In genomic region chr12:31390991-31391390, GRCh38 we compare ENCODE assay signal across 19 cellular contexts.
"Had no signal": no experiment of that assay in that cellular context is flagged by ENCODE, and none has a peak within 500 bp of the region (broad histone marks: within the 10 kb centered on the region; RNA-seq: fewer than 3 reads in every experiment).

No MANE protein-coding gene starts in this region.

- DNase-seq: activated CD4-positive, alpha-beta T cell treated with anti-CD3 and anti-CD28 coated beads, Interleukin-2, amount 10 ng/mL, durations not matched to agents 7 days and 5 days; activated CD8-positive, alpha-beta T cell treated with anti-CD3 and anti-CD28 coated beads, Interleukin-2, amount 10 ng/mL, durations not matched to agents 7 days and 5 days; activated effector memory CD4-positive, alpha-beta T cell treated with Interleukin-2 at 50 U/mL for 16 hours; activated naive CD4-positive, alpha-beta T cell treated with anti-CD3 and anti-CD28 coated beads, Interleukin-2, amount 10 ng/mL, durations not matched to agents 7 days and 5 days; activated naive CD8-positive, alpha-beta T cell treated with anti-CD3 and anti-CD28 coated beads, Interleukin-2, amount 50 U/mL, for 24 hours; activated T-cell treated with anti-CD3 and anti-CD28 coated beads, Interleukin-2, amount 50 U/mL, for 48 hours; aorta; hypothalamus; left lung; naive thymus-derived CD4-positive, alpha-beta T cell; pancreas; stimulated activated CD4-positive, alpha-beta T cell treated with anti-CD3 and anti-CD28 coated beads, Interleukin-4, amount 100 ng/mL, for 24 hours; stomach; T-helper 1 cell; upper lobe of left lung had no signal

- H3K9me3 Mint-ChIP-seq: activated CD4-positive, alpha-beta T cell treated with anti-CD3 and anti-CD28 coated beads, Interleukin-2, amount 10 ng/mL, durations not matched to agents 7 days and 5 days; activated naive CD4-positive, alpha-beta T cell treated with anti-CD3 and anti-CD28 coated beads, Interleukin-2, amount 10 ng/mL, durations not matched to agents 7 days and 5 days; activated naive CD8-positive, alpha-beta T cell treated with anti-CD3 and anti-CD28 coated beads, Interleukin-2, amount 50 U/mL, for 24 hours; central memory CD8-positive, alpha-beta T cell; stimulated activated effector memory CD8-positive, alpha-beta T cell treated with anti-CD3 and anti-CD28 coated beads, Interleukin-12 subunit alpha, Interleukin-12 subunit beta, amount 100 ng/mL, for 72 hours had no signal

- H3K27me3 Mint-ChIP-seq: activated naive CD8-positive, alpha-beta T cell treated with anti-CD3 and anti-CD28 coated beads, Interleukin-2, amount 50 U/mL, for 24 hours had no signal

- H3K36me3 Mint-ChIP-seq: activated naive CD4-positive, alpha-beta T cell treated with anti-CD3 and anti-CD28 coated beads, Interleukin-2, amount 10 ng/mL, durations not matched to agents 7 days and 5 days; naive thymus-derived CD4-positive, alpha-beta T cell; stimulated activated effector memory CD8-positive, alpha-beta T cell treated with anti-CD3 and anti-CD28 coated beads, Interleukin-12 subunit alpha, Interleukin-12 subunit beta, amount 100 ng/mL, for 72 hours had no signal

- H3K4me1 Mint-ChIP-seq: activated CD4-positive, alpha-beta T cell treated with anti-CD3 and anti-CD28 coated beads, Interleukin-2, amount 10 ng/mL, durations not matched to agents 7 days and 5 days; activated naive CD4-positive, alpha-beta T cell treated with anti-CD3 and anti-CD28 coated beads, Interleukin-2, amount 10 ng/mL, durations not matched to agents 7 days and 5 days; activated naive CD8-positive, alpha-beta T cell treated with anti-CD3 and anti-CD28 coated beads, Interleukin-2, amount 50 U/mL, for 24 hours; central memory CD8-positive, alpha-beta T cell; naive thymus-derived CD4-positive, alpha-beta T cell; stimulated activated effector memory CD8-positive, alpha-beta T cell treated with anti-CD3 and anti-CD28 coated beads, Interleukin-12 subunit alpha, Interleukin-12 subunit beta, amount 100 ng/mL, for 72 hours had no signal

- H3K4me3 Mint-ChIP-seq: activated CD4-positive, alpha-beta T cell treated with anti-CD3 and anti-CD28 coated beads, Interleukin-2, amount 10 ng/mL, durations not matched to agents 7 days and 5 days; activated CD8-positive, alpha-beta T cell treated with anti-CD3 and anti-CD28 coated beads, Interleukin-2, amount 10 ng/mL, durations not matched to agents 7 days and 5 days; activated naive CD4-positive, alpha-beta T cell treated with anti-CD3 and anti-CD28 coated beads, Interleukin-2, amount 10 ng/mL, durations not matched to agents 7 days and 5 days; activated naive CD8-positive, alpha-beta T cell treated with anti-CD3 and anti-CD28 coated beads, Interleukin-2, amount 50 U/mL, for 24 hours; central memory CD8-positive, alpha-beta T cell; naive thymus-derived CD4-positive, alpha-beta T cell; stimulated activated effector memory CD8-positive, alpha-beta T cell treated with anti-CD3 and anti-CD28 coated beads, Interleukin-12 subunit alpha, Interleukin-12 subunit beta, amount 100 ng/mL, for 72 hours had no signal

- H3K27ac Mint-ChIP-seq: activated CD4-positive, alpha-beta T cell treated with anti-CD3 and anti-CD28 coated beads, Interleukin-2, amount 10 ng/mL, durations not matched to agents 7 days and 5 days; activated CD8-positive, alpha-beta T cell treated with anti-CD3 and anti-CD28 coated beads, Interleukin-2, amount 10 ng/mL, durations not matched to agents 7 days and 5 days; activated naive CD4-positive, alpha-beta T cell treated with anti-CD3 and anti-CD28 coated beads, Interleukin-2, amount 10 ng/mL, durations not matched to agents 7 days and 5 days; activated naive CD8-positive, alpha-beta T cell treated with anti-CD3 and anti-CD28 coated beads, Interleukin-2, amount 50 U/mL, for 24 hours; naive thymus-derived CD4-positive, alpha-beta T cell; stimulated activated effector memory CD8-positive, alpha-beta T cell treated with anti-CD3 and anti-CD28 coated beads, Interleukin-12 subunit alpha, Interleukin-12 subunit beta, amount 100 ng/mL, for 72 hours had no signal

- ATAC-seq: activated CD4-positive, CD25-positive, alpha-beta regulatory T cell treated with anti-CD3 and anti-CD28 coated beads, Interleukin-2, amount 50 U/mL, for 24 hours; activated CD8-positive, alpha-beta T cell treated with anti-CD3 and anti-CD28 coated beads, Interleukin-2, amount 10 ng/mL, durations not matched to agents 7 days and 5 days; activated naive CD8-positive, alpha-beta T cell treated with anti-CD3 and anti-CD28 coated beads, Interleukin-2, amount 50 U/mL, for 24 hours; left lung; naive thymus-derived CD4-positive, alpha-beta T cell; pancreas; sciatic nerve; stimulated activated effector memory CD8-positive, alpha-beta T cell treated with anti-CD3 and anti-CD28 coated beads, Interleukin-12 subunit alpha, Interleukin-12 subunit beta, amount 100 ng/mL, for 72 hours had no signal
